ENCODE assay signal across 8 cellular contexts in the genomic region with DNA sequence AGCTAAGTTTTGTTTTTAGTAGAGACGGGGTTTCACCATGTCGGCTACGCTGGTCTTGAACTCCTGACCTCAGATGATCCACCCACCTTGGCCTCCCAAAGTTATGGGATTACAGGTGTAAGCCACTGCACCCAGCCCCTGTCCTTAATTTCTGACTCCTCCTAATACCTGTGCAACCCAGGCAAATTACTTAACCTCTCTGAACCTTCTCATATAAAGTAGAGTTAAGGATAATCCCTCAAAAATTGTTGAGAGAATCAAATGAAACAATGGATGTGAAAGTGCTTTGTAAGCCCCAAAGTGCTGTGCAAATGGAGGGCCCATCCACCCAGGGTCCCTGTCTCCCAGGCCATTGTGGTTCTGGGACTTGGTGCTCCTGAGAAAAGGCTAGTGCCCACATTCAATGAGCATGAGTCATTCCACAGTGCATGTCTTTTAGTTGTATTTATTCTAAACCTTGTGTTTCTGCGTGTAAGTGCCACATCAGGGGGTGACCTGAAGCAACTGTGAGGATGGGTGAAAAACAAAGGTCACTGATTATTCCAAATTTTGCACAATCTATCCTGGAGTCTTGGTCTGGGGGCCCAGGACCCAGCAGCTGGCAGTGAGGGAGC.
DNase-seq lines count a peak whose midpoint lies in the region; ATAC-seq and TF ChIP-seq lines count a peak whose summit lies in the region.

No MANE protein-coding gene starts in this region.

- no peaks in the 10 kb centered on the region for H3K36me3 ChIP-seq in IMR-90 (ENCODE audit: control insufficient read depth, insufficient read depth, low read length)

- peak overlapping the region; percentile 89 for H2BK120ac ChIP-seq in IMR-90 (ENCODE audit: low read depth, low read length)

- POLR2A ChIA-PET in IMR-90 (lab: Charles Lee; ENCODE audit: unreplicated experiment), result no interaction called here
- POLR2A ChIA-PET in naive thymus-derived CD8-positive, alpha-beta T cell (lab: Charles Lee), result interaction anchor here (1.2 kb wide), 1 partner anchor 31 kb away, joined by 4 read pairs; no protein-coding TSS in a partner anchor

- WGBS in IMR-90 (ENCODE audit: extremely low coverage in 2 of 2, insufficient read length in 1 of 2), 2 experiments, result no CpG with 5 or more reads among the region's 4 CpGs

- CTCF ChIA-PET in IMR-90 (lab: Yijun Ruan, JAX), result no interaction called here

- no peaks in the 10 kb centered on the region for H3K27me3 ChIP-seq in IMR-90 (ENCODE audit: control insufficient read depth, insufficient read depth, low read length)

- DNase-seq in AG08396 (ENCODE audit: low spot score) (peak; percentile 31), IMR-90 (peak; percentile 60), NCI-H526 (lab: John Stamatoyannopoulos, UW) (no peak), omental fat pad (ENCODE audit: low spot score) (no peak), GM19240 (ENCODE audit: insufficient read length, low spot score) (no peak)
- no peak for DNase-seq in naive thymus-derived CD8-positive, alpha-beta T cell

- peak overlapping the region; percentile 8 to 84 (median 81) for H3K27ac Mint-ChIP-seq in brain
- peak overlapping the region in 9 of 10 donors; percentile 34 to 91 (median 78) for H3K27ac Mint-ChIP-seq in naive thymus-derived CD8-positive, alpha-beta T cell

- H3K4me3 Mint-ChIP-seq in brain, result no peak overlapping the region
- peak overlapping the region in 2 of 10 donors; percentile 20 to 36 for H3K4me3 Mint-ChIP-seq in naive thymus-derived CD8-positive, alpha-beta T cell

- no peak overlapping the region for H3K4me2 ChIP-seq in IMR-90 (ENCODE audit: low read depth, low read length)

- peak overlapping the region; percentile 97 for H4K91ac ChIP-seq in IMR-90 (ENCODE audit: insufficient read depth, low read depth, low read length)

- H2AK9ac ChIP-seq in IMR-90 (replicated peaks; ENCODE audit: low read depth, low read length, poor library complexity), result peak overlapping the region; percentile 45

- no peaks in the 10 kb centered on the region for H4K20me1 ChIP-seq in IMR-90 (ENCODE audit: insufficient read depth, low read length)

- peaks cover 0 to 4% (median 0%) of the 10 kb centered on the region in 5 experiments for H3K9me3 Mint-ChIP-seq in brain
- H3K9me3 Mint-ChIP-seq in naive thymus-derived CD8-positive, alpha-beta T cell, result no peaks in the 10 kb centered on the region

- H3K4me3 ChIP-seq in IMR-90 (ENCODE audit: insufficient read depth, low read depth, low read length), result no peak overlapping the region

- peak overlapping the region; percentile 74 for H3K27ac ChIP-seq in IMR-90 (ENCODE audit: insufficient read depth, low read length)

- no peak overlapping the region; the same call in 1 of the 2 replicates for H3K56ac ChIP-seq in IMR-90 (ENCODE audit: extremely low read depth, insufficient read depth, low read length)

- 0 out of 2 replicates have a peak, but pooled peaks have one; percentile 7 for ATAC-seq in IMR-90 (ENCODE audit: low read depth)
- ATAC-seq in naive thymus-derived CD8-positive, alpha-beta T cell, result no peak
- no peak for ATAC-seq in HG03025 (IDR thresholded peaks at IDR 0.05; ENCODE audit: low FRiP score, unreplicated experiment)
- ATAC-seq in omental fat pad (ENCODE audit: low FRiP score), result no peak

- peaks cover 14% of the 10 kb centered on the region for H3K4me1 ChIP-seq in IMR-90 (ENCODE audit: control insufficient read depth, insufficient read depth, low read length)

- H2BK15ac ChIP-seq in IMR-90 (ENCODE audit: low read depth, low read length), result peak overlapping the region; percentile 93; the same call in 2 of the 3 replicates

- H3K4ac ChIP-seq in IMR-90 (ENCODE audit: low read depth, low read length), result peak overlapping the region; percentile 95

- peak overlapping the region; percentile 55 for H2AK5ac ChIP-seq in IMR-90 (ENCODE audit: low read depth, low read length)

- peak overlapping the region; percentile 39 for H2AFZ ChIP-seq in IMR-90 (replicated peaks; ENCODE audit: low read length, poor library complexity)

- TF ChIP-seq POLR2A in IMR-90 (IDR thresholded peaks at IDR 0.05; ENCODE audit: low read depth, low read length), result no peak

- H2BK5ac ChIP-seq in IMR-90 (ENCODE audit: low read depth, low read length, poor library complexity, severe bottlenecking), result peak overlapping the region; percentile 73

- TF ChIP-seq RAD21 in IMR-90 (IDR thresholded peaks at IDR 0.05; ENCODE audit: low read length), result no peak

- TF ChIP-seq CTCF in IMR-90 (conservative IDR thresholded peaks at IDR 0.05; ENCODE audit: low read depth, low read length), result no peak
- TF ChIP-seq CTCF in brain (conservative IDR thresholded peaks at IDR 0.05), result no peak
- TF ChIP-seq CTCF in omental fat pad (IDR thresholded peaks at IDR 0.05), result no peak

- no peaks in the 10 kb centered on the region for H3K9me3 ChIP-seq in IMR-90 (ENCODE audit: control insufficient read depth, insufficient read depth, low read length)

- peak overlapping the region; percentile 35 for H2BK20ac ChIP-seq in IMR-90 (ENCODE audit: low read depth, low read length)

- H4K5ac ChIP-seq in IMR-90 (ENCODE audit: low read depth, low read length), result peak overlapping the region; percentile 7

- no peak overlapping the region for H3K9ac ChIP-seq in IMR-90 (ENCODE audit: low read depth, low read length)

- in situ Hi-C loops in IMR-90 (cut with MboI; ENCODE audit: low sequenced_read_pairs), result no loop called here

- H3K18ac ChIP-seq in IMR-90 (ENCODE audit: low read depth, low read length), result 0 out of 2 replicates have a peak overlapping the region, but pooled peaks have one; percentile 7

- H3K4me1 Mint-ChIP-seq in brain, result peaks cover 57% of the 10 kb centered on the region
- peaks cover 26 to 76% (median 55%) of the 10 kb centered on the region in 4 donors for H3K4me1 Mint-ChIP-seq in naive thymus-derived CD8-positive, alpha-beta T cell

- peaks cover 5% of the 10 kb centered on the region for H3K27me3 Mint-ChIP-seq in brain
- no peaks in the 10 kb centered on the region for H3K27me3 Mint-ChIP-seq in naive thymus-derived CD8-positive, alpha-beta T cell

- H4K8ac ChIP-seq in IMR-90 (ENCODE audit: low read depth in 2 of 2, low read length in 2 of 2), result peak overlapping the region; percentile 37 to 97; a peak in 3 of 4 replicates

- H3K79me1 ChIP-seq in IMR-90 (ENCODE audit: low read depth in 1 of 2, low read length in 2 of 2), result no peaks in the 10 kb centered on the region

- H3K14ac ChIP-seq in IMR-90 (replicated peaks; ENCODE audit: low read depth, low read length), result peak overlapping the region; percentile 70

- dilution Hi-C loops in IMR-90 (cut with HindIII; ENCODE audit: low sequenced_read_pairs, unreplicated experiment), result no loop called here

- no peaks in the 10 kb centered on the region for H3K36me3 Mint-ChIP-seq in brain
- no peaks in the 10 kb centered on the region for H3K36me3 Mint-ChIP-seq in naive thymus-derived CD8-positive, alpha-beta T cell

- no TSS peak for BruUV-seq in IMR-90 (replicated peaks; lab: Mats Ljungman, UMichigan)

- H3K23ac ChIP-seq in IMR-90 (ENCODE audit: low read depth, low read length), result 0 out of 2 replicates have a peak overlapping the region, but pooled peaks have one; percentile 25

- peaks cover 15% of the 10 kb centered on the region for H3K9me1 ChIP-seq in IMR-90 (ENCODE audit: insufficient read depth, low read length)

- intact Hi-C loops in IMR-90 (cut with micrococcal nuclease), result loop anchor here (2.0 to 5.0 kb wide), 2 partner anchors 56 to 152 kb away; a partner anchor contains a TSS

TF ChIP-seq in IMR-90, 13 proteins besides CTCF, POLR2A, EP300 and RAD21:
- TF ChIP-seq, protein P1, sequence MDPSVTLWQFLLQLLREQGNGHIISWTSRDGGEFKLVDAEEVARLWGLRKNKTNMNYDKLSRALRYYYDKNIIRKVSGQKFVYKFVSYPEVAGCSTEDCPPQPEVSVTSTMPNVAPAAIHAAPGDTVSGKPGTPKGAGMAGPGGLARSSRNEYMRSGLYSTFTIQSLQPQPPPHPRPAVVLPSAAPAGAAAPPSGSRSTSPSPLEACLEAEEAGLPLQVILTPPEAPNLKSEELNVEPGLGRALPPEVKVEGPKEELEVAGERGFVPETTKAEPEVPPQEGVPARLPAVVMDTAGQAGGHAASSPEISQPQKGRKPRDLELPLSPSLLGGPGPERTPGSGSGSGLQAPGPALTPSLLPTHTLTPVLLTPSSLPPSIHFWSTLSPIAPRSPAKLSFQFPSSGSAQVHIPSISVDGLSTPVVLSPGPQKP (IDR thresholded peaks at IDR 0.05; ENCODE audit: borderline replicate concordance, low read depth, low read length), result no peak
- TF ChIP-seq RCOR1 (IDR thresholded peaks at IDR 0.05; ENCODE audit: insufficient replicate concordance, low read length) (no peak), MAFK (IDR thresholded peaks at IDR 0.05; ENCODE audit: low read depth, low read length) (no peak), BHLHE40 (IDR thresholded peaks at IDR 0.05; ENCODE audit: low read depth, low read length) (no peak), RFX5 (IDR thresholded peaks at IDR 0.05; ENCODE audit: low read depth, low read length) (no peak), CHD1 (IDR thresholded peaks at IDR 0.05; ENCODE audit: low read depth, low read length) (no peak), SMC3 (IDR thresholded peaks at IDR 0.05; ENCODE audit: low read depth, low read length) (no peak), MXI1 (IDR thresholded peaks at IDR 0.05; ENCODE audit: borderline replicate concordance, low read depth, low read length) (no peak), CEBPB (IDR thresholded peaks at IDR 0.05; ENCODE audit: low read depth, low read length) (no peak), MAZ (IDR thresholded peaks at IDR 0.05; ENCODE audit: borderline replicate concordance, low read depth, low read length) (no peak), FOS (IDR thresholded peaks at IDR 0.05; ENCODE audit: low read depth, low read length) (no peak; the same call in 1 of the 2 replicates), NFE2L2 (IDR thresholded peaks at IDR 0.05; ENCODE audit: low read depth, low read length) (no peak)
- TF ChIP-seq, protein P2, sequence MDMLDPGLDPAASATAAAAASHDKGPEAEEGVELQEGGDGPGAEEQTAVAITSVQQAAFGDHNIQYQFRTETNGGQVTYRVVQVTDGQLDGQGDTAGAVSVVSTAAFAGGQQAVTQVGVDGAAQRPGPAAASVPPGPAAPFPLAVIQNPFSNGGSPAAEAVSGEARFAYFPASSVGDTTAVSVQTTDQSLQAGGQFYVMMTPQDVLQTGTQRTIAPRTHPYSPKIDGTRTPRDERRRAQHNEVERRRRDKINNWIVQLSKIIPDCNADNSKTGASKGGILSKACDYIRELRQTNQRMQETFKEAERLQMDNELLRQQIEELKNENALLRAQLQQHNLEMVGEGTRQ (IDR thresholded peaks at IDR 0.05; ENCODE audit: low read depth, low read length), result no peak

Comparison
In these comparisons a context has a peak if more than half of its experiments do, and no peak if none do; other contexts are left out.
1. DNase-seq: peak in AG08396 (single experiment) and IMR-90 (single experiment); none in naive thymus-derived CD8-positive, alpha-beta T cell (0 of 10), NCI-H526 (0 of 2), omental fat pad (single experiment) and GM19240 (single experiment).